Comparison of ENCODE assay signal across 1 cellular context in the genomic region with DNA sequence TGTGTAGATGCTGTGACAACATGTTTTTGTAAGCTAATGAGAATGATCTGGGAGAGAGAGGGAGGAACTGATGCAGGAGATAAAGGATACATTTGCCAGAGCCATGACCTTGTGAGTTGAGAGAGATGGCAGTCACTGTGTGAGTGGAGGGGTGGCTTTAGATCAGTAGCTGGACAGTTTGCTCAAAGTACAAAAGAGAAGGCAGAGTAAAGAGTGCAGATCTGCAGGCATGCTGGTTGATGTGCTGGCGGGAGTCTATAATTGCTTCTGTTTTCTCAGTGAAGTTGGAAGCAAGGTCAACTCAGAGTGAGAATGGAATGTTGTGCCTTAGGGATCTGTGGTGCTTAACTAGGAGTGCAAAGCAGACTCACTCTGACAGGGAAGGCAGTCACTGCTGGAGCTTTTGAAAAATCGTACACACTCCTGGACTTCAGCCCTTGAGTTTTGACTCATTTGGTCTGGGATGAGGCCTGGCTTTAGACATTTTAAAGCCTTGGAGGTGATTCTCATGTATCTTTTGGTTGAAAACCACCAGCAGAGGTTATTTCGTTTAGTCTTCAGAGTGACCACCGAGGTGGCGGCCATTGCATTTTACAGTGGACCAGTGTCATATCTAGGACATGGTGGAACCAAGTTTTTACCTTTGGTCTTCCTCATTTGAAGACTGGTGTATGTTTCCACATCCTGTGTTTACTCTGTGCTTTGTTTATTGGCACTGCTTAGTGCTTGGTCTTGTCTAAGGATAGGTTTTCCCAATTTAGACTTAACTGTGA.
TF ChIP-seq lines count a peak whose summit lies in the region.

No MANE protein-coding gene starts in this region.

TF ChIP-seq in HepG2, 621 proteins besides CTCF, POLR2A, EP300 and RAD21 (continued from another document and continues in another):
- TF ChIP-seq FOXK2 (IDR thresholded peaks at IDR 0.05) = peak; percentile 49; the same call in 1 of the 2 replicates
- TF ChIP-seq PCBP1 (IDR thresholded peaks at IDR 0.05; ENCODE audit: borderline replicate concordance, low read depth, low read length) = no peak
- 0 out of 2 replicates have a peak, but pooled peaks have one; percentile 34 for TF ChIP-seq SIN3A (IDR thresholded peaks at IDR 0.05; ENCODE audit: borderline replicate concordance, low read depth, low read length)
- TF ChIP-seq MZF1 (CRISPR knock-in tag; IDR thresholded peaks at IDR 0.05; ENCODE audit: borderline replicate concordance) = no peak
- peak; percentile 48; the same call in 1 of the 2 replicates for TF ChIP-seq THAP11 (CRISPR knock-in tag; IDR thresholded peaks at IDR 0.05)
- TF ChIP-seq ZNF781 (CRISPR knock-in tag; IDR thresholded peaks at IDR 0.05; ENCODE audit: borderline replicate concordance, not compliant biosample characterization) = peak; percentile 66
- TF ChIP-seq KLF6 (CRISPR knock-in tag; IDR thresholded peaks at IDR 0.05) = no peak
- TF ChIP-seq ZNF17 (CRISPR knock-in tag; IDR thresholded peaks at IDR 0.05) = no peak
- TF ChIP-seq ZNF10 (CRISPR knock-in tag; IDR thresholded peaks at IDR 0.05; ENCODE audit: borderline replicate concordance, low read depth) = no peak
- no peak for TF ChIP-seq NKX3-1 (CRISPR knock-in tag; IDR thresholded peaks at IDR 0.05)
- TF ChIP-seq, protein P1, sequence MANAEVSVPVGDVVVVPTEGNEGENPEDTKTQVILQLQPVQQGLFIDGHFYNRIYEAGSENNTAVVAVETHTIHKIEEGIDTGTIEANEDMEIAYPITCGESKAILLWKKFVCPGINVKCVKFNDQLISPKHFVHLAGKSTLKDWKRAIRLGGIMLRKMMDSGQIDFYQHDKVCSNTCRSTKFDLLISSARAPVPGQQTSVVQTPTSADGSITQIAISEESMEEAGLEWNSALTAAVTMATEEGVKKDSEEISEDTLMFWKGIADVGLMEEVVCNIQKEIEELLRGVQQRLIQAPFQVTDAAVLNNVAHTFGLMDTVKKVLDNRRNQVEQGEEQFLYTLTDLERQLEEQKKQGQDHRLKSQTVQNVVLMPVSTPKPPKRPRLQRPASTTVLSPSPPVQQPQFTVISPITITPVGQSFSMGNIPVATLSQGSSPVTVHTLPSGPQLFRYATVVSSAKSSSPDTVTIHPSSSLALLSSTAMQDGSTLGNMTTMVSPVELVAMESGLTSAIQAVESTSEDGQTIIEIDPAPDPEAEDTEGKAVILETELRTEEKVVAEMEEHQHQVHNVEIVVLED (CRISPR knock-in tag; IDR thresholded peaks at IDR 0.05; ENCODE audit: borderline replicate concordance) = no peak; the same call in 1 of the 2 replicates
- TF ChIP-seq, protein P2, sequence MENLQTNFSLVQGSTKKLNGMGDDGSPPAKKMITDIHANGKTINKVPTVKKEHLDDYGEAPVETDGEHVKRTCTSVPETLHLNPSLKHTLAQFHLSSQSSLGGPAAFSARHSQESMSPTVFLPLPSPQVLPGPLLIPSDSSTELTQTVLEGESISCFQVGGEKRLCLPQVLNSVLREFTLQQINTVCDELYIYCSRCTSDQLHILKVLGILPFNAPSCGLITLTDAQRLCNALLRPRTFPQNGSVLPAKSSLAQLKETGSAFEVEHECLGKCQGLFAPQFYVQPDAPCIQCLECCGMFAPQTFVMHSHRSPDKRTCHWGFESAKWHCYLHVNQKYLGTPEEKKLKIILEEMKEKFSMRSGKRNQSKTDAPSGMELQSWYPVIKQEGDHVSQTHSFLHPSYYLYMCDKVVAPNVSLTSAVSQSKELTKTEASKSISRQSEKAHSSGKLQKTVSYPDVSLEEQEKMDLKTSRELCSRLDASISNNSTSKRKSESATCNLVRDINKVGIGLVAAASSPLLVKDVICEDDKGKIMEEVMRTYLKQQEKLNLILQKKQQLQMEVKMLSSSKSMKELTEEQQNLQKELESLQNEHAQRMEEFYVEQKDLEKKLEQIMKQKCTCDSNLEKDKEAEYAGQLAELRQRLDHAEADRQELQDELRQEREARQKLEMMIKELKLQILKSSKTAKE (CRISPR knock-in tag; IDR thresholded peaks at IDR 0.05; ENCODE audit: borderline replicate concordance) = peak; percentile 51; the same call in 1 of the 2 replicates
- TF ChIP-seq SYNCRIP (IDR thresholded peaks at IDR 0.05; ENCODE audit: insufficient read depth, low read depth, low read length) = no peak
- no peak for TF ChIP-seq ZNF430 (CRISPR knock-in tag; IDR thresholded peaks at IDR 0.05)
- no peak; the same call in 1 of the 2 replicates for TF ChIP-seq ZNF740 (CRISPR knock-in tag; IDR thresholded peaks at IDR 0.05)
- TF ChIP-seq ZZZ3 (CRISPR knock-in tag; IDR thresholded peaks at IDR 0.05; ENCODE audit: borderline replicate concordance) = no peak
- TF ChIP-seq YEATS2 (CRISPR knock-in tag; IDR thresholded peaks at IDR 0.05; ENCODE audit: borderline replicate concordance) = peak; percentile 47; the same call in 1 of the 2 replicates
- no peak for TF ChIP-seq TOPORS (CRISPR knock-in tag; IDR thresholded peaks at IDR 0.05)
- TF ChIP-seq ZKSCAN8 (CRISPR knock-in tag; IDR thresholded peaks at IDR 0.05; ENCODE audit: borderline replicate concordance) = peak; percentile 83; the same call in 1 of the 2 replicates
- no peak for TF ChIP-seq EZH2 (conservative IDR thresholded peaks at IDR 0.05; ENCODE audit: low read depth, low read length)
- TF ChIP-seq KDM1A (CRISPR knock-in tag; IDR thresholded peaks at IDR 0.05) = 0 out of 2 replicates have a peak, but pooled peaks have one; percentile 38
- peak; percentile 66; the same call in 1 of the 2 replicates for TF ChIP-seq THRA (CRISPR knock-in tag; IDR thresholded peaks at IDR 0.05; ENCODE audit: borderline replicate concordance)
- TF ChIP-seq AKAP8 (CRISPR knock-in tag; IDR thresholded peaks at IDR 0.05) = no peak
- TF ChIP-seq ZNF672 (CRISPR knock-in tag; IDR thresholded peaks at IDR 0.05) = no peak
- TF ChIP-seq, protein P3, sequence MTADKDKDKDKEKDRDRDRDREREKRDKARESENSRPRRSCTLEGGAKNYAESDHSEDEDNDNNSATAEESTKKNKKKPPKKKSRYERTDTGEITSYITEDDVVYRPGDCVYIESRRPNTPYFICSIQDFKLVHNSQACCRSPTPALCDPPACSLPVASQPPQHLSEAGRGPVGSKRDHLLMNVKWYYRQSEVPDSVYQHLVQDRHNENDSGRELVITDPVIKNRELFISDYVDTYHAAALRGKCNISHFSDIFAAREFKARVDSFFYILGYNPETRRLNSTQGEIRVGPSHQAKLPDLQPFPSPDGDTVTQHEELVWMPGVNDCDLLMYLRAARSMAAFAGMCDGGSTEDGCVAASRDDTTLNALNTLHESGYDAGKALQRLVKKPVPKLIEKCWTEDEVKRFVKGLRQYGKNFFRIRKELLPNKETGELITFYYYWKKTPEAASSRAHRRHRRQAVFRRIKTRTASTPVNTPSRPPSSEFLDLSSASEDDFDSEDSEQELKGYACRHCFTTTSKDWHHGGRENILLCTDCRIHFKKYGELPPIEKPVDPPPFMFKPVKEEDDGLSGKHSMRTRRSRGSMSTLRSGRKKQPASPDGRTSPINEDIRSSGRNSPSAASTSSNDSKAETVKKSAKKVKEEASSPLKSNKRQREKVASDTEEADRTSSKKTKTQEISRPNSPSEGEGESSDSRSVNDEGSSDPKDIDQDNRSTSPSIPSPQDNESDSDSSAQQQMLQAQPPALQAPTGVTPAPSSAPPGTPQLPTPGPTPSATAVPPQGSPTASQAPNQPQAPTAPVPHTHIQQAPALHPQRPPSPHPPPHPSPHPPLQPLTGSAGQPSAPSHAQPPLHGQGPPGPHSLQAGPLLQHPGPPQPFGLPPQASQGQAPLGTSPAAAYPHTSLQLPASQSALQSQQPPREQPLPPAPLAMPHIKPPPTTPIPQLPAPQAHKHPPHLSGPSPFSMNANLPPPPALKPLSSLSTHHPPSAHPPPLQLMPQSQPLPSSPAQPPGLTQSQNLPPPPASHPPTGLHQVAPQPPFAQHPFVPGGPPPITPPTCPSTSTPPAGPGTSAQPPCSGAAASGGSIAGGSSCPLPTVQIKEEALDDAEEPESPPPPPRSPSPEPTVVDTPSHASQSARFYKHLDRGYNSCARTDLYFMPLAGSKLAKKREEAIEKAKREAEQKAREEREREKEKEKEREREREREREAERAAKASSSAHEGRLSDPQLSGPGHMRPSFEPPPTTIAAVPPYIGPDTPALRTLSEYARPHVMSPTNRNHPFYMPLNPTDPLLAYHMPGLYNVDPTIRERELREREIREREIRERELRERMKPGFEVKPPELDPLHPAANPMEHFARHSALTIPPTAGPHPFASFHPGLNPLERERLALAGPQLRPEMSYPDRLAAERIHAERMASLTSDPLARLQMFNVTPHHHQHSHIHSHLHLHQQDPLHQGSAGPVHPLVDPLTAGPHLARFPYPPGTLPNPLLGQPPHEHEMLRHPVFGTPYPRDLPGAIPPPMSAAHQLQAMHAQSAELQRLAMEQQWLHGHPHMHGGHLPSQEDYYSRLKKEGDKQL (CRISPR knock-in tag; IDR thresholded peaks at IDR 0.05; ENCODE audit: low read depth) = no peak; the same call in 1 of the 2 replicates
- TF ChIP-seq DBP (CRISPR knock-in tag; IDR thresholded peaks at IDR 0.05; ENCODE audit: not compliant biosample characterization) = no peak
- TF ChIP-seq ZBTB8A (CRISPR knock-in tag; IDR thresholded peaks at IDR 0.05; ENCODE audit: borderline replicate concordance, low read depth) = no peak
- peak; percentile 47; the same call in 1 of the 2 replicates for TF ChIP-seq MEIS2 (CRISPR knock-in tag; IDR thresholded peaks at IDR 0.05)
- no peak for TF ChIP-seq ZNF274 (CRISPR knock-in tag; IDR thresholded peaks at IDR 0.05)
- TF ChIP-seq HINFP (CRISPR knock-in tag; IDR thresholded peaks at IDR 0.05; ENCODE audit: low read depth) = 0 out of 2 replicates have a peak, but pooled peaks have one; percentile 49
- TF ChIP-seq ZBTB3 (CRISPR knock-in tag; IDR thresholded peaks at IDR 0.05; ENCODE audit: borderline replicate concordance, low read depth) = no peak
- TF ChIP-seq NFE2L1 (CRISPR knock-in tag; IDR thresholded peaks at IDR 0.05; ENCODE audit: borderline replicate concordance) = no peak
- no peak for TF ChIP-seq ZNF879 (CRISPR knock-in tag; IDR thresholded peaks at IDR 0.05)
- TF ChIP-seq SRF (IDR thresholded peaks at IDR 0.05; ENCODE audit: low read depth, low read length) = no peak
- TF ChIP-seq ZKSCAN5 (CRISPR knock-in tag; IDR thresholded peaks at IDR 0.05) = no peak
- TF ChIP-seq PTBP1 (IDR thresholded peaks at IDR 0.05; ENCODE audit: low read depth, low read length, poor library complexity, severe bottlenecking) = no peak
- peak; percentile 28; the same call in 1 of the 2 replicates for TF ChIP-seq PPARG (CRISPR knock-in tag; conservative IDR thresholded peaks at IDR 0.05)
- TF ChIP-seq KDM5B (CRISPR knock-in tag; IDR thresholded peaks at IDR 0.05; ENCODE audit: borderline replicate concordance) = no peak
- TF ChIP-seq MATR3 (CRISPR knock-in tag; IDR thresholded peaks at IDR 0.05) = no peak
- TF ChIP-seq MTERF4 (CRISPR knock-in tag; IDR thresholded peaks at IDR 0.05) = no peak
- TF ChIP-seq IKZF4 (CRISPR knock-in tag; IDR thresholded peaks at IDR 0.05; ENCODE audit: borderline replicate concordance, low read depth, not compliant biosample characterization) = no peak
- TF ChIP-seq NCOA2 (CRISPR knock-in tag; IDR thresholded peaks at IDR 0.05) = peak; percentile 77
- no peak for TF ChIP-seq ZNF496 (CRISPR knock-in tag; IDR thresholded peaks at IDR 0.05; ENCODE audit: insufficient replicate concordance)
- no peak for TF ChIP-seq TCF12 (IDR thresholded peaks at IDR 0.05)
- no peak for TF ChIP-seq TCF12 (CRISPR knock-in tag; IDR thresholded peaks at IDR 0.05)
- TF ChIP-seq ZMYM2 (CRISPR knock-in tag; IDR thresholded peaks at IDR 0.05) = 0 out of 2 replicates have a peak, but pooled peaks have one; percentile 32
- TF ChIP-seq, protein P4, sequence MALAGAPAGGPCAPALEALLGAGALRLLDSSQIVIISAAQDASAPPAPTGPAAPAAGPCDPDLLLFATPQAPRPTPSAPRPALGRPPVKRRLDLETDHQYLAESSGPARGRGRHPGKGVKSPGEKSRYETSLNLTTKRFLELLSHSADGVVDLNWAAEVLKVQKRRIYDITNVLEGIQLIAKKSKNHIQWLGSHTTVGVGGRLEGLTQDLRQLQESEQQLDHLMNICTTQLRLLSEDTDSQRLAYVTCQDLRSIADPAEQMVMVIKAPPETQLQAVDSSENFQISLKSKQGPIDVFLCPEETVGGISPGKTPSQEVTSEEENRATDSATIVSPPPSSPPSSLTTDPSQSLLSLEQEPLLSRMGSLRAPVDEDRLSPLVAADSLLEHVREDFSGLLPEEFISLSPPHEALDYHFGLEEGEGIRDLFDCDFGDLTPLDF (CRISPR knock-in tag; IDR thresholded peaks at IDR 0.05) = no peak
- TF ChIP-seq MXD4 (CRISPR knock-in tag; IDR thresholded peaks at IDR 0.05) = peak; percentile 42; the same call in 1 of the 2 replicates
- no peak for TF ChIP-seq ZSCAN20 (CRISPR knock-in tag; IDR thresholded peaks at IDR 0.05; ENCODE audit: borderline replicate concordance)
